Comparison of ENCODE assay signal across 8 cellular contexts in genomic region chr2:112275314-112275886, GRCh38. TPM values are rescaled to one million over a fixed set of nuclear protein-coding genes. Genes with fewer than 3 reads are reported as not detected.
DNase-seq lines count a peak whose midpoint lies in the region; ATAC-seq and TF ChIP-seq lines count a peak whose summit lies in the region.

Gene ZC3H6 (plus strand): TSS chr2:112275597. CDS start chr2:112275995, 398 bp downstream.

- H3K27me3 ChIP-seq in heart left ventricle (no peaks in the 10 kb centered on the region), upper lobe of left lung (no peaks in the 10 kb centered on the region)

- intact Hi-C loops in heart left ventricle (cut with DNase I) (loop anchor here in 6 of 10 donors (1.0 to 10.0 kb wide), 5 partner anchors 20 to 309 kb away; partner anchors contain the start of genes CHCHD5 (in 3 of the 6), ZC3H8 (in 3 of the 6) and TMEM87B (in 2 of the 6)), posterior cingulate gyrus (cut with DNase I) (no loop called here)

- no peaks in the 10 kb centered on the region for H3K36me3 ChIP-seq in heart left ventricle
- H3K36me3 ChIP-seq in upper lobe of left lung: no peaks in the 10 kb centered on the region

- ATAC-seq in HG02759 (IDR thresholded peaks at IDR 0.05; ENCODE audit: unreplicated experiment) (peak; percentile 94), heart left ventricle (peak; percentile 98 to 100 (median 99)), upper lobe of left lung (ENCODE audit: low FRiP score in 2 of 2) (peak; percentile 99 to 100)

- TF ChIP-seq CTCF in GM12873 (IDR thresholded peaks at IDR 0.05; ENCODE audit: insufficient read depth, low read depth, low read length, missing control alignments): peak; percentile 23
- peak in 3 of 12 donors; percentile 16 to 36 (median 26) for TF ChIP-seq CTCF in heart left ventricle (IDR thresholded peaks at IDR 0.05)
- TF ChIP-seq CTCF in upper lobe of left lung (IDR thresholded peaks at IDR 0.05): peak in 5 of 6 experiments; percentile 31 to 77 (median 68)

- H3K4me3 ChIP-seq in heart left ventricle: peak within 1 kb of the TSS; percentile 79 to 99 (median 86)
- peak within 1 kb of the TSS; percentile 58 to 86 (median 80) for H3K4me3 ChIP-seq in upper lobe of left lung

- TF ChIP-seq POLR2A in heart left ventricle (IDR thresholded peaks at IDR 0.05) (peak in 1 of 2 donors; percentile 93), upper lobe of left lung (IDR thresholded peaks at IDR 0.05) (peak; percentile 26 to 98 (median 88))

- TF ChIP-seq EP300 in upper lobe of left lung (IDR thresholded peaks at IDR 0.05): peak in 1 of 4 donors; percentile 55

- WGBS in adipose tissue, 3 donors: 0% methylated on average over 49 to 59 of the region's 59 CpGs
- 0 to 2% (median 0%) methylated on average over 24 to 59 of the region's 59 CpGs for WGBS in heart left ventricle, 4 donors
- 0% methylated on average over 17 to 43 of the region's 59 CpGs for WGBS in upper lobe of left lung, 2 donors

- H3K9me3 ChIP-seq in heart left ventricle: no peaks in the 10 kb centered on the region
- no peaks in the 10 kb centered on the region for H3K9me3 ChIP-seq in upper lobe of left lung

- H3K4me1 ChIP-seq in heart left ventricle (peaks cover 0 to 25% (median 9%) of the 10 kb centered on the region in 12 donors), upper lobe of left lung (peaks cover 9 to 16% (median 10%) of the 10 kb centered on the region in 4 donors)

- H3K27ac ChIP-seq in adipose tissue (ENCODE audit: low read depth, low read length): peak within 1 kb of the TSS; percentile 88
- peak within 1 kb of the TSS; percentile 96 to 100 (median 100) for H3K27ac ChIP-seq in heart left ventricle
- H3K27ac ChIP-seq in upper lobe of left lung: peak within 1 kb of the TSS; percentile 99 to 100 (median 100)

- DNase-seq in NCI-H1417 (lab: John Stamatoyannopoulos, UW) (peak; percentile 95 to 98 (median 98)), SW 1271 (lab: John Stamatoyannopoulos, UW) (peak; percentile 95 to 97), heart left ventricle (peak; percentile 99 to 100 (median 99)), posterior cingulate gyrus (peak; percentile 99 to 100 (median 100)), upper lobe of left lung (peak; percentile 98 to 100)

RNA-seq across cellular contexts. Expression of gene ZC3H6, which starts in this region (rescaled TPM):
- polyA plus RNA-seq in adipose tissue (1 to 10 TPM in 2 of 3 donors, under 1 TPM in 1; 1.00 to 5.3 (median 1.5) TPM), heart left ventricle (10 to 100 TPM in 1 of 2 donors, 1 to 10 TPM in 1; 1.5 to 11.7 TPM)
- total RNA-seq in heart left ventricle (10 to 100 TPM; 11.3 to 30.1 (median 18.0) TPM), upper lobe of left lung (10 to 100 TPM in 3 of 6 donors, 1 to 10 TPM in 3; 4.8 to 18.5 (median 11.7) TPM)

Comparison
In these comparisons a context has a peak if more than half of its experiments do, and no peak if none do; other contexts are left out.
1. Peak in every context shown above with its lines: DNase-seq, ATAC-seq, H3K4me3 ChIP-seq and H3K27ac ChIP-seq.